Comparison of ENCODE assay signal across 20 cellular contexts in the genomic region with DNA sequence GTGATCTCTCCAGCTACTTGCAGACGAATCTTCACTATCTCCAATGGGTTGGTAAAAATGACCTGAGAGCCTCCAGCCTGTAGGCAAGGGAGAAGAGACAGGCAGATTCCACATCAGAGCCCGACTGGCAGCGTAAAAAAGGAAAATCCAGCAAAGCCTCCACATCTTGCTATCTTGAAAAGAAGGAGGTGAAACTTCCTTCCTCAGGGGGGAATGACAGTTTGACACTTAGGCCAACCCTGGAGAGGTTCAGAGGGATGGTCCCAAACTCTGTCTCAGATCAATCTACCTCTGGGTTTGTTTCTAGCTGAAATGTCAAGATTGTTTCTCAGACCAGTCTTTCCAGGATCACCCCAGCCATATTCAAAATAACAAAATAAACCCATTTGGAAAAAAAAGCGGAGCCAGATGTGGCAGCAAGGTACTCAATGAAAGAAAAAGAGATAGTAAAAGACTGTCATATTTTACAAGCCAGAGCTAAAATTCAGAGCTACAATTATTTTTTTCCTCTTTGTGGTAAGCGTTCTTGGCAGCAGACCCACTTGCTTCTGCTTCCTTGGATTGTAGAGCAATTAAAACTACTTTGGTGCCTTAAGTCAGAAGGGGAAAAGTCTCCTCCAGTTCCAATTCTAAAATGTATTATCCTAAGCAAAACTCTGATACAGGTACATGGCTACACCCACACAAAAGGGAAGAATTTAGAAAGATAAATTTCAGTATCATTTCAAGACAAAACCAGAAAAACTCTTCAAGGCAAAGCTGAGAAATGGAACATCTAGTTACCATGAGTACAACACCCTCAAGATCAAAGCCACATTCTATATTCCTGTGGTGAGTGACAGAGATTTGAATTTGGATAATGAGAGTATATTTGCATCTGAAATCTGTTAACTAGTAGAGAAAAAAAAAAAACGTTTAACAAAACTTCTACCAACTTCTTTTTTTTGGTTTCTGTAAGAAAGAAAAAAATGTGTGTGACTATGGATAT.
DNase-seq lines count a peak whose midpoint lies in the region; ATAC-seq and TF ChIP-seq lines count a peak whose summit lies in the region.
"Had no signal": no experiment of that assay in that cellular context is flagged by ENCODE, and none has a peak within 500 bp of the region (broad histone marks: within the 10 kb centered on the region; RNA-seq: fewer than 3 reads in every experiment).

No MANE protein-coding gene starts in this region.

- H2BK15ac ChIP-seq in H9 (ENCODE audit: low read depth, low read length) = no peak overlapping the region

- H3K36me3 Mint-ChIP-seq in H9 (ENCODE audit: insufficient read depth in 1 of 3, low read depth in 3 of 3) = peaks cover 0 to 8% (median 0%) of the 10 kb centered on the region in 3 experiments; a peak in 3 of 7 replicates
- H3K36me3 Mint-ChIP-seq in activated T-helper 2 cell treated with anti-CD3 and anti-CD28 coated beads, Interferon-gamma antibody, Interleukin-2, Interleukin-4, amounts not matched to agents 10 μg/mL and 5 μg/mL and 100 μg/mL, durations not matched to agents 14 hours and 24 hours and 36 hours (ENCODE audit: low read depth) = peaks cover 38% of the 10 kb centered on the region
- peaks cover 7 to 46% (median 14%) of the 10 kb centered on the region in 5 donors for H3K36me3 Mint-ChIP-seq in naive thymus-derived CD4-positive, alpha-beta T cell

- no peak for TF ChIP-seq CTCF in H9 (conservative IDR thresholded peaks at IDR 0.05)

- peaks cover 57 to 72% of the 10 kb centered on the region in 2 experiments for H3K4me1 Mint-ChIP-seq in H9
- peaks cover 22% of the 10 kb centered on the region for H3K4me1 Mint-ChIP-seq in activated T-helper 2 cell treated with anti-CD3 and anti-CD28 coated beads, Interferon-gamma antibody, Interleukin-2, Interleukin-4, amounts not matched to agents 10 μg/mL and 5 μg/mL and 100 μg/mL, durations not matched to agents 14 hours and 24 hours and 36 hours (ENCODE audit: low read depth)
- H3K4me1 Mint-ChIP-seq in naive thymus-derived CD4-positive, alpha-beta T cell = peaks cover 0 to 17% (median 12%) of the 10 kb centered on the region in 7 donors
- H3K4me1 Mint-ChIP-seq: IgD-negative memory B cell; stimulated activated memory B cell treated with anti-CD40 and anti-IgM and Interleukin-4, amounts not matched to agents 10 μg/mL and 1 μg/mL and 100 μg/mL, for 72 hours had no signal

- H3K4ac ChIP-seq in H9 (ENCODE audit: low read depth, low read length) = no peak overlapping the region

- peak overlapping the region in 2 of 3 experiments; percentile 5 to 6; a peak in 3 of 7 replicates for H3K27ac Mint-ChIP-seq in H9
- H3K27ac Mint-ChIP-seq in activated T-helper 2 cell treated with anti-CD3 and anti-CD28 coated beads, Interferon-gamma antibody, Interleukin-2, Interleukin-4, amounts not matched to agents 10 μg/mL and 5 μg/mL and 100 μg/mL, durations not matched to agents 14 hours and 24 hours and 36 hours = peak overlapping the region; percentile 38
- peak overlapping the region in 5 of 9 donors; percentile 11 to 77 (median 45) for H3K27ac Mint-ChIP-seq in naive thymus-derived CD4-positive, alpha-beta T cell
- H3K27ac Mint-ChIP-seq: activated naive CD4-positive, alpha-beta T cell treated with anti-CD3 and anti-CD28 coated beads, Interleukin-2, amount 50 U/mL, for 24 hours; IgD-negative memory B cell; stimulated activated memory B cell treated with anti-CD40 and anti-IgM and Interleukin-4, amounts not matched to agents 10 μg/mL and 1 μg/mL and 100 μg/mL, for 72 hours had no signal

- H3K4me3 Mint-ChIP-seq in H9 = no peak overlapping the region
- no peak overlapping the region for H3K4me3 Mint-ChIP-seq in activated T-helper 2 cell treated with anti-CD3 and anti-CD28 coated beads, Interferon-gamma antibody, Interleukin-2, Interleukin-4, amounts not matched to agents 10 μg/mL and 5 μg/mL and 100 μg/mL, durations not matched to agents 14 hours and 24 hours and 36 hours (ENCODE audit: low read depth)
- H3K4me3 Mint-ChIP-seq in naive thymus-derived CD4-positive, alpha-beta T cell = no peak overlapping the region
- H3K4me3 Mint-ChIP-seq: activated naive CD4-positive, alpha-beta T cell treated with anti-CD3 and anti-CD28 coated beads, Interleukin-2, amount 50 U/mL, for 24 hours; IgD-negative memory B cell; stimulated activated memory B cell treated with anti-CD40 and anti-IgM and Interleukin-4, amounts not matched to agents 10 μg/mL and 1 μg/mL and 100 μg/mL, for 72 hours had no signal

- H3K4me1 ChIP-seq in H9 (ENCODE audit: insufficient read depth, low read length) = peaks cover 4% of the 10 kb centered on the region; the same call in 1 of the 2 replicates
- no peaks in the 10 kb centered on the region for H3K4me1 ChIP-seq in naive thymus-derived CD4-positive, alpha-beta T cell (ENCODE audit: control insufficient read depth in 2 of 2, insufficient read depth in 2 of 2, low read length in 2 of 2)

- no peak overlapping the region for H3K18ac ChIP-seq in H9 (ENCODE audit: insufficient read length, low read depth, low read length)

- H3T11ph ChIP-seq in H9 (ENCODE audit: low read length) = no peak overlapping the region

- H2AK5ac ChIP-seq in H9 (ENCODE audit: insufficient read length, low read length) = no peak overlapping the region

- POLR2A ChIA-PET in naive thymus-derived CD4-positive, alpha-beta T cell (lab: Charles Lee) = interaction anchor here (0.6 kb wide), 1 partner anchor 15 kb away, joined by 3 read pairs; no protein-coding TSS in a partner anchor

- no peak overlapping the region for H3K4me3 ChIP-seq in naive thymus-derived CD4-positive, alpha-beta T cell (ENCODE audit: low read length)
- H3K4me3 ChIP-seq: skin epidermis had no signal

- no peak overlapping the region for H4K5ac ChIP-seq in H9 (ENCODE audit: insufficient read length, low read depth, low read length)

- H3K23ac ChIP-seq in H9 (ENCODE audit: insufficient read length, low read depth, low read length) = no peak overlapping the region

- no peak overlapping the region for H3K9ac ChIP-seq in H9 (ENCODE audit: extremely low read depth, insufficient read length, low read length)

- H2BK5ac ChIP-seq in H9 (ENCODE audit: insufficient read length, low read length) = no peak overlapping the region

- H3K79me2 ChIP-seq in H9 (ENCODE audit: insufficient read depth, low read length) = no peaks in the 10 kb centered on the region

- no peak overlapping the region for H4K91ac ChIP-seq in H9 (ENCODE audit: insufficient read length, low read depth, low read length)

- H2BK20ac ChIP-seq in H9 (ENCODE audit: low read depth, low read length, poor library complexity, severe bottlenecking) = no peak overlapping the region

- H4K20me1 ChIP-seq in H9 (ENCODE audit: control insufficient read depth, insufficient read depth, insufficient read length) = no peaks in the 10 kb centered on the region

- H3K36me3 ChIP-seq in naive thymus-derived CD4-positive, alpha-beta T cell (ENCODE audit: control insufficient read depth in 2 of 3, insufficient read depth in 3 of 3, low read length in 3 of 3) = peaks cover 0 to 40% (median 0%) of the 10 kb centered on the region in 3 experiments

- H3K14ac ChIP-seq in H9 (ENCODE audit: insufficient read depth, low read length) = no peak overlapping the region

- no peak overlapping the region for H2BK120ac ChIP-seq in H9 (ENCODE audit: low read depth, low read length, poor library complexity, severe bottlenecking)

- H3K27me3 ChIP-seq in H9 (ENCODE audit: insufficient read depth, low read length) = no peaks in the 10 kb centered on the region
- no peaks in the 10 kb centered on the region for H3K27me3 ChIP-seq in naive thymus-derived CD4-positive, alpha-beta T cell (ENCODE audit: control insufficient read depth in 2 of 2, insufficient read depth in 2 of 2, low read length in 2 of 2)

- no peaks in the 10 kb centered on the region for H3K27me3 Mint-ChIP-seq in H9 (ENCODE audit: low read depth)
- H3K27me3 Mint-ChIP-seq in activated T-helper 2 cell treated with anti-CD3 and anti-CD28 coated beads, Interferon-gamma antibody, Interleukin-2, Interleukin-4, amounts not matched to agents 10 μg/mL and 5 μg/mL and 100 μg/mL, durations not matched to agents 14 hours and 24 hours and 36 hours (ENCODE audit: low read depth) = no peaks in the 10 kb centered on the region
- H3K27me3 Mint-ChIP-seq in naive thymus-derived CD4-positive, alpha-beta T cell = no peaks in the 10 kb centered on the region
- H3K27me3 Mint-ChIP-seq: activated naive CD4-positive, alpha-beta T cell treated with anti-CD3 and anti-CD28 coated beads, Interleukin-2, amount 50 U/mL, for 24 hours; IgD-negative memory B cell; stimulated activated memory B cell treated with anti-CD40 and anti-IgM and Interleukin-4, amounts not matched to agents 10 μg/mL and 1 μg/mL and 100 μg/mL, for 72 hours had no signal

- DNase-seq in EH (ENCODE audit: low read depth) = peak; percentile 46
- no peak for DNase-seq in H9
- no peak for DNase-seq in activated T-helper 2 cell treated with anti-CD3 and anti-CD28 coated beads, Interferon-gamma antibody, Interleukin-2, Interleukin-4, amounts not matched to agents 10 μg/mL and 5 μg/mL and 100 μg/mL, durations not matched to agents 14 hours and 24 hours and 36 hours (ENCODE audit: low spot score)
- DNase-seq in naive thymus-derived CD4-positive, alpha-beta T cell = no peak
- DNase-seq in NCI-H446 (lab: John Stamatoyannopoulos, UW) = no peak
- no peak for DNase-seq in nucleus accumbens (lab: John Stamatoyannopoulos, UW)
- DNase-seq in activated naive CD4-positive, alpha-beta T cell treated with anti-CD3 and anti-CD28 coated beads, Interleukin-2, amount 50 U/mL, for 16 hours = no peak
- DNase-seq: C1 segment of cervical spinal cord, cerebellar nuclear complex, DMS79, kidney, NCI-H1436 had no signal

- intact Hi-C loops in activated T-helper 2 cell treated with anti-CD3 and anti-CD28 coated beads, Interferon-gamma antibody, Interleukin-2, Interleukin-4, amounts not matched to agents 10 μg/mL and 5 μg/mL and 100 μg/mL, durations not matched to agents 14 hours and 24 hours and 36 hours (cut with micrococcal nuclease) = loop anchor here (5.0 to 10.0 kb wide), 2 partner anchors 69 to 83 kb away; no protein-coding TSS in a partner anchor
- intact Hi-C loops in naive thymus-derived CD4-positive, alpha-beta T cell (cut with micrococcal nuclease) = no loop called here

- no peaks in the 10 kb centered on the region for H3K9me3 Mint-ChIP-seq in H9
- no peaks in the 10 kb centered on the region for H3K9me3 Mint-ChIP-seq in activated T-helper 2 cell treated with anti-CD3 and anti-CD28 coated beads, Interferon-gamma antibody, Interleukin-2, Interleukin-4, amounts not matched to agents 10 μg/mL and 5 μg/mL and 100 μg/mL, durations not matched to agents 14 hours and 24 hours and 36 hours
- no peaks in the 10 kb centered on the region for H3K9me3 Mint-ChIP-seq in naive thymus-derived CD4-positive, alpha-beta T cell
- H3K9me3 Mint-ChIP-seq: activated naive CD4-positive, alpha-beta T cell treated with anti-CD3 and anti-CD28 coated beads, Interleukin-2, amount 50 U/mL, for 24 hours; IgD-negative memory B cell; stimulated activated memory B cell treated with anti-CD40 and anti-IgM and Interleukin-4, amounts not matched to agents 10 μg/mL and 1 μg/mL and 100 μg/mL, for 72 hours had no signal

- CTCF ChIA-PET in naive thymus-derived CD4-positive, alpha-beta T cell (lab: Charles Lee) = no interaction called here

- H2AFZ ChIP-seq in H9 (ENCODE audit: low read length) = no peak overlapping the region

- H4K8ac ChIP-seq in H9 (replicated peaks; ENCODE audit: insufficient read length, low read depth, low read length) = no peak overlapping the region

- H3K4me2 ChIP-seq in H9 (ENCODE audit: insufficient read depth, insufficient read length, low read length) = no peak overlapping the region

- H3K23me2 ChIP-seq in H9 (ENCODE audit: insufficient read length, low read depth, low read length, poor library complexity, severe bottlenecking) = no peaks in the 10 kb centered on the region

- ATAC-seq in naive thymus-derived CD4-positive, alpha-beta T cell = no peak
- no peak for ATAC-seq in GM21381 (IDR thresholded peaks at IDR 0.05; ENCODE audit: unreplicated experiment)
- ATAC-seq: HCT116; SK-N-SH treated with all-trans-retinoic acid at 6 μM for 48 hours; stimulated activated memory B cell treated with anti-CD40 and anti-IgM and Interleukin-4, amounts not matched to agents 10 μg/mL and 1 μg/mL and 100 μg/mL, for 72 hours had no signal

- no peak overlapping the region for H2BK12ac ChIP-seq in H9 (ENCODE audit: insufficient read length, low read depth, low read length)

- no CpG with 5 or more reads among the region's 6 CpGs for WGBS in H9 (ENCODE audit: extremely low coverage, insufficient read length, low lambda C conversion rate)

- no peaks in the 10 kb centered on the region for H3K9me3 ChIP-seq in H9 (ENCODE audit: control insufficient read depth, low read depth, low read length)
- no peaks in the 10 kb centered on the region for H3K9me3 ChIP-seq in naive thymus-derived CD4-positive, alpha-beta T cell (ENCODE audit: control insufficient read depth in 2 of 3, low read length in 3 of 3)

- H3K79me1 ChIP-seq in H9 (ENCODE audit: insufficient read depth, low read depth, low read length, poor library complexity, severe bottlenecking) = no peaks in the 10 kb centered on the region

- no peak overlapping the region for H3K27ac ChIP-seq in H9 (ENCODE audit: insufficient read length, low read depth, low read length)
- H3K27ac ChIP-seq in naive thymus-derived CD4-positive, alpha-beta T cell (ENCODE audit: low read depth, low read length) = no peak overlapping the region
- H3K27ac ChIP-seq: epithelial cell of prostate, skin epidermis had no signal

- no peak overlapping the region for H3K56ac ChIP-seq in H9 (ENCODE audit: insufficient read length, low read depth, low read length)
